22 cellular contexts compared by ENCODE assay signal in the genomic region with DNA sequence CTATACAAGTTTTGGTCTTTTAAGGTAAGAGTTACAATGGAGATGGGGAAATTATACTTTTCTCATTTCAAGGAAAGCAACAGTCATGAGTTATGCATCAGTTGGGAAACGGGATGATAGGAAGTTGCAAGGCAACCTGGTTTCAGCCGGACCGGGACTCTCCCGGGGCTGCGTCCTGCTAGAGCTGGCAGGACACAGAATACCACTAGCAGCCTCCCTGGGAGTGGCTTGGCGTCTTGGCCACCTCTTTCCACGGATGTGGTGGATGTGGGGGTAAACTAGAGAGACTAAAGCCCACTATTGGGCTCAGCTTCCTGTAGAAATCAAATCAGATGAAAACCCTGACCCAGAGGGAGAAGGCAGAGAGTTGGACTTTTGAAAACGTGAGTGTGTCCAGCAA.
DNase-seq lines count a peak whose midpoint lies in the region; ATAC-seq and TF ChIP-seq lines count a peak whose summit lies in the region.
"Had no signal": no experiment of that assay in that cellular context is flagged by ENCODE, and none has a peak within 500 bp of the region (broad histone marks: within the 10 kb centered on the region; RNA-seq: fewer than 3 reads in every experiment).

No MANE protein-coding gene starts in this region.

- H3K4me1 Mint-ChIP-seq in activated CD8-positive, alpha-beta memory T cell treated with anti-CD3 and anti-CD28 coated beads, Interleukin-2, amount 10 ng/mL, durations not matched to agents 7 days and 5 days, result peaks cover 9% of the 10 kb centered on the region
- peaks cover 24% of the 10 kb centered on the region for H3K4me1 Mint-ChIP-seq in neural progenitor cell

- intact Hi-C loops in left ventricle myocardium superior (cut with micrococcal nuclease) (loop anchor here (10.0 kb wide), 1 partner anchor 298 kb away; no protein-coding TSS in a partner anchor), tibial artery (cut with DNase I; ENCODE audit: low total_unique reads) (no loop called here)

- H3K27me3 Mint-ChIP-seq in activated CD8-positive, alpha-beta memory T cell treated with anti-CD3 and anti-CD28 coated beads, Interleukin-2, amount 10 ng/mL, durations not matched to agents 7 days and 5 days, result no peaks in the 10 kb centered on the region
- H3K27me3 Mint-ChIP-seq in neural progenitor cell (ENCODE audit: insufficient read depth, low read depth), result peaks cover 6% of the 10 kb centered on the region
- H3K27me3 Mint-ChIP-seq: CD4-positive, alpha-beta memory T cell; IgD-negative memory B cell had no signal

- H3K9me3 ChIP-seq in neural progenitor cell (ENCODE audit: low read depth) (no peaks in the 10 kb centered on the region), tibial artery (no peaks in the 10 kb centered on the region)
- H3K9me3 ChIP-seq: BLaER1 treated with 17β-estradiol and CSF1 and Interleukin-3, amounts not matched to agents 10 nM and 100 nM had no signal

- no peak for TF ChIP-seq CTCF in neural progenitor cell (IDR thresholded peaks at IDR 0.05)
- TF ChIP-seq CTCF in tibial artery (IDR thresholded peaks at IDR 0.05), result no peak

- no peaks in the 10 kb centered on the region for H3K36me3 ChIP-seq in neural progenitor cell
- peaks cover 26 to 50% (median 30%) of the 10 kb centered on the region in 3 donors for H3K36me3 ChIP-seq in tibial artery

- no peaks in the 10 kb centered on the region for H3K9me3 Mint-ChIP-seq in activated CD8-positive, alpha-beta memory T cell treated with anti-CD3 and anti-CD28 coated beads, Interleukin-2, amount 10 ng/mL, durations not matched to agents 7 days and 5 days (ENCODE audit: low read depth)
- H3K9me3 Mint-ChIP-seq in neural progenitor cell, result no peaks in the 10 kb centered on the region
- H3K9me3 Mint-ChIP-seq: CD4-positive, alpha-beta memory T cell; IgD-negative memory B cell had no signal

- DNase-seq in activated CD8-positive, alpha-beta memory T cell treated with anti-CD3 and anti-CD28 coated beads for 24 hours, result peak; percentile 17
- no peak for DNase-seq in activated CD8-positive, alpha-beta memory T cell treated with anti-CD3 and anti-CD28 coated beads, Interleukin-2, amount 10 ng/mL, durations not matched to agents 7 days and 5 days
- peak; percentile 29 for DNase-seq in left ventricle myocardium superior
- DNase-seq in neural progenitor cell (ENCODE audit: low spot score), result no peak
- peak in 1 of 2 donors; percentile 72 for DNase-seq in tibial artery
- DNase-seq in HCEC 1CT, result no peak
- no peak for DNase-seq in activated effector memory CD4-positive, alpha-beta T cell treated with Interleukin-2 at 50 U/mL for 16 hours
- DNase-seq: ACHN; CD4-positive, alpha-beta memory T cell; GOT3; Karpas-422; MV-4-11; NCI-H1105 treated with DMSO at 0.1 percent for 48 hours; NCI-H2081; NCI-H524 treated with DMSO at 0.1 percent for 48 hours; NCI-H82 had no signal

- H3K27ac ChIP-seq in neural progenitor cell (no peak overlapping the region), tibial artery (peak overlapping the region; percentile 59 to 77)
- H3K27ac ChIP-seq: 22Rv1; BLaER1 treated with 17β-estradiol and CSF1 and Interleukin-3, amounts not matched to agents 10 nM and 100 nM had no signal

- peaks cover 9% of the 10 kb centered on the region for H3F3A ChIP-seq in neural progenitor cell (ENCODE audit: low read depth)

- H3K27me3 ChIP-seq in neural progenitor cell, result no peaks in the 10 kb centered on the region
- H3K27me3 ChIP-seq in tibial artery, result no peaks in the 10 kb centered on the region

- H4K20me1 ChIP-seq in neural progenitor cell (ENCODE audit: low read depth), result peaks cover 2% of the 10 kb centered on the region

- H3K9ac ChIP-seq in neural progenitor cell, result no peak overlapping the region
- H3K9ac ChIP-seq: BLaER1 treated with 17β-estradiol and CSF1 and Interleukin-3, amounts not matched to agents 10 nM and 100 nM had no signal

- H3K4me2 ChIP-seq in neural progenitor cell, result no peak overlapping the region

- H3K79me2 ChIP-seq in neural progenitor cell (ENCODE audit: low read depth), result no peaks in the 10 kb centered on the region

- CTCF ChIA-PET in activated CD8-positive, alpha-beta memory T cell treated with anti-CD3 and anti-CD28 coated beads, Interleukin-2, amount 10 ng/mL, durations not matched to agents 7 days and 5 days (lab: Charles Lee), result interaction anchor here (4.5 kb wide), 1 partner anchor 9 kb away, joined by 23 read pairs; no protein-coding TSS in a partner anchor

- no peak for ATAC-seq in activated CD8-positive, alpha-beta memory T cell treated with anti-CD3 and anti-CD28 coated beads, Interleukin-2, amount 10 ng/mL, durations not matched to agents 7 days and 5 days
- ATAC-seq in left ventricle myocardium superior, result no peak
- ATAC-seq in GM21526 (IDR thresholded peaks at IDR 0.05; ENCODE audit: low FRiP score, unreplicated experiment), result no peak
- ATAC-seq: HCT116, Panc1 had no signal

- H2AFZ ChIP-seq in neural progenitor cell (replicated peaks), result no peak overlapping the region

- H3K4me1 ChIP-seq in neural progenitor cell, result peaks cover 8% of the 10 kb centered on the region
- H3K4me1 ChIP-seq in tibial artery, result peaks cover 0 to 86% (median 44%) of the 10 kb centered on the region in 4 donors

- no peaks in the 10 kb centered on the region for H3K36me3 Mint-ChIP-seq in activated CD8-positive, alpha-beta memory T cell treated with anti-CD3 and anti-CD28 coated beads, Interleukin-2, amount 10 ng/mL, durations not matched to agents 7 days and 5 days
- peaks cover 2% of the 10 kb centered on the region for H3K36me3 Mint-ChIP-seq in neural progenitor cell
- H3K36me3 Mint-ChIP-seq: IgD-negative memory B cell had no signal

- no peak overlapping the region for H3K27ac Mint-ChIP-seq in activated CD8-positive, alpha-beta memory T cell treated with anti-CD3 and anti-CD28 coated beads, Interleukin-2, amount 10 ng/mL, durations not matched to agents 7 days and 5 days
- H3K27ac Mint-ChIP-seq in neural progenitor cell, result peak overlapping the region; percentile 18
- H3K27ac Mint-ChIP-seq: CD4-positive, alpha-beta memory T cell; IgD-negative memory B cell had no signal

- H3K4me3 Mint-ChIP-seq in activated CD8-positive, alpha-beta memory T cell treated with anti-CD3 and anti-CD28 coated beads, Interleukin-2, amount 10 ng/mL, durations not matched to agents 7 days and 5 days, result no peak overlapping the region
- H3K4me3 Mint-ChIP-seq in neural progenitor cell, result no peak overlapping the region
- H3K4me3 Mint-ChIP-seq: IgD-negative memory B cell had no signal

- no peak overlapping the region for H3K4me3 ChIP-seq in neural progenitor cell
- H3K4me3 ChIP-seq in tibial artery, result no peak overlapping the region
- H3K4me3 ChIP-seq: BLaER1 treated with 17β-estradiol and CSF1 and Interleukin-3, amounts not matched to agents 10 nM and 100 nM had no signal

Comparison
In these comparisons a context has a peak if more than half of its experiments do, and no peak if none do; other contexts are left out.
1. DNase-seq: peak in activated CD8-positive, alpha-beta memory T cell treated with anti-CD3 and anti-CD28 coated beads for 24 hours (single experiment) and left ventricle myocardium superior (single experiment); none in activated CD8-positive, alpha-beta memory T cell treated with anti-CD3 and anti-CD28 coated beads, Interleukin-2, amount 10 ng/mL, durations not matched to agents 7 days and 5 days (single experiment), neural progenitor cell (single experiment), HCEC 1CT (single experiment) and activated effector memory CD4-positive, alpha-beta T cell treated with Interleukin-2 at 50 U/mL for 16 hours (single experiment).